Comparison of ENCODE assay signal across 10 cellular contexts in genomic region chr6:136607204-136607931, GRCh38. TPM values are rescaled to one million over a fixed set of nuclear protein-coding genes. Genes with fewer than 3 reads are reported as not detected.
DNase-seq lines count a peak whose midpoint lies in the region; ATAC-seq and TF ChIP-seq lines count a peak whose summit lies in the region.
"Had no signal": no experiment of that assay in that cellular context is flagged by ENCODE, and none has a peak within 500 bp of the region (broad histone marks: within the 10 kb centered on the region; RNA-seq: fewer than 3 reads in every experiment).

No MANE protein-coding gene starts in this region.

- H3K4me1 ChIP-seq in PC-3 (ENCODE audit: insufficient read depth, low read length), result peaks cover 43% of the 10 kb centered on the region

- H3K9me3 ChIP-seq in PC-3 (ENCODE audit: low read length), result no peaks in the 10 kb centered on the region

- intact Hi-C loops in PC-3 (cut with micrococcal nuclease), result no loop called here

- peak overlapping the region; percentile 60 for H3K4me2 ChIP-seq in PC-3 (ENCODE audit: low read length)

- H3K9me3 Mint-ChIP-seq in WTC11, result no peaks in the 10 kb centered on the region
- H3K9me3 Mint-ChIP-seq: activated naive CD4-positive, alpha-beta T cell treated with anti-CD3 and anti-CD28 coated beads, Interleukin-2, amount 50 U/mL, for 72 hours had no signal

- H3K4me3 Mint-ChIP-seq in WTC11, result no peak overlapping the region

- H3K9ac ChIP-seq in PC-3 (ENCODE audit: low read length), result peak overlapping the region; percentile 61

- no peak overlapping the region for H2AFZ ChIP-seq in PC-3 (ENCODE audit: low read length)

- TF ChIP-seq CTCF in LNCaP clone FGC (IDR thresholded peaks at IDR 0.05; ENCODE audit: control insufficient read depth, extremely low read depth, insufficient read depth), result no peak
- TF ChIP-seq CTCF in PC-3 (conservative IDR thresholded peaks at IDR 0.05; ENCODE audit: low read depth, low read length), result no peak
- no peak for TF ChIP-seq CTCF in fibroblast of villous mesenchyme (IDR thresholded peaks at IDR 0.05; ENCODE audit: insufficient read depth, low read depth, low read length)
- TF ChIP-seq CTCF in WTC11 (IDR thresholded peaks at IDR 0.05), result no peak

- no peaks in the 10 kb centered on the region for H4K20me1 ChIP-seq in PC-3 (ENCODE audit: low read length)

- peak; percentile 7 for DNase-seq in COLO668 (lab: John Stamatoyannopoulos, UW; ENCODE audit: unreplicated experiment)
- peak; percentile 91 for DNase-seq in LNCaP clone FGC (ENCODE audit: low read depth)
- peak; percentile 65 for DNase-seq in PC-3
- DNase-seq in fibroblast of villous mesenchyme (ENCODE audit: low read depth), result peak; percentile 73
- DNase-seq in NCI-H524 (lab: John Stamatoyannopoulos, UW), result no peak
- no peak for DNase-seq in stimulated activated CD8-positive, alpha-beta memory T cell treated with anti-CD3 and anti-CD28 coated beads, Interleukin-4, amount 100 ng/mL, for 48 hours
- no peak for DNase-seq in WTC11 (ENCODE audit: low spot score)
- DNase-seq in iPS-NIHi11 (ENCODE audit: low spot score), result no peak
- DNase-seq: NCI-H1092 had no signal

- BruUV-seq in PC-3 (replicated peaks; lab: Mats Ljungman, UMichigan), result no TSS peak

- H3K79me2 ChIP-seq in PC-3 (ENCODE audit: low read length), result no peaks in the 10 kb centered on the region

- peaks cover 39% of the 10 kb centered on the region for H3K4me1 Mint-ChIP-seq in WTC11

- H3F3A ChIP-seq in PC-3 (ENCODE audit: low read length, unreplicated experiment), result peaks cover 4% of the 10 kb centered on the region

- H3K36me3 ChIP-seq in PC-3 (ENCODE audit: low read depth, low read length), result no peaks in the 10 kb centered on the region

- H3K4me3 ChIP-seq in LNCaP clone FGC (ENCODE audit: low read depth, low read length) (no peak overlapping the region), PC-3 (ENCODE audit: low read length) (no peak overlapping the region), fibroblast of villous mesenchyme (ENCODE audit: low read depth, low read length) (no peak overlapping the region)

- H3K27ac Mint-ChIP-seq in WTC11, result no peak overlapping the region
- H3K27ac Mint-ChIP-seq: activated naive CD4-positive, alpha-beta T cell treated with anti-CD3 and anti-CD28 coated beads, Interleukin-2, amount 50 U/mL, for 72 hours had no signal

- no peaks in the 10 kb centered on the region for H3K9me2 ChIP-seq in PC-3 (replicated peaks; ENCODE audit: low read length)

- POLR2A ChIA-PET in PC-3 (lab: Charles Lee; ENCODE audit: unreplicated experiment) (no interaction called here), WTC11 (lab: Charles Lee) (no interaction called here)

- H3K27ac ChIP-seq in PC-3 (ENCODE audit: low read length), result peak overlapping the region; percentile 97

- ATAC-seq in PC-3 (peak; percentile 37), WTC11 (no peak)

- no peaks in the 10 kb centered on the region for H3K27me3 ChIP-seq in PC-3 (ENCODE audit: low read length)

- no peaks in the 10 kb centered on the region for H3K27me3 Mint-ChIP-seq in WTC11 (ENCODE audit: low read depth)

- CTCF ChIA-PET in PC-3 (lab: Charles Lee), result interaction anchor here (0.7 to 1.3 kb wide), 2 partner anchors 185 to 216 kb away, joined by 3 to 12 read pairs; partner anchors contain the start of gene MAP3K5
- CTCF ChIA-PET in WTC11 (lab: Charles Lee), result interaction anchor here (1.1 to 4.1 kb wide), 4 partner anchors 8 to 185 kb away, joined by 3 to 17 read pairs (median 4); partner anchors contain the start of gene MAP3K5

- H3K36me3 Mint-ChIP-seq in WTC11, result no peaks in the 10 kb centered on the region

TF ChIP-seq in WTC11, 78 proteins besides CTCF, POLR2A, EP300 and RAD21 (continues in another document):
- TF ChIP-seq, protein P1, sequence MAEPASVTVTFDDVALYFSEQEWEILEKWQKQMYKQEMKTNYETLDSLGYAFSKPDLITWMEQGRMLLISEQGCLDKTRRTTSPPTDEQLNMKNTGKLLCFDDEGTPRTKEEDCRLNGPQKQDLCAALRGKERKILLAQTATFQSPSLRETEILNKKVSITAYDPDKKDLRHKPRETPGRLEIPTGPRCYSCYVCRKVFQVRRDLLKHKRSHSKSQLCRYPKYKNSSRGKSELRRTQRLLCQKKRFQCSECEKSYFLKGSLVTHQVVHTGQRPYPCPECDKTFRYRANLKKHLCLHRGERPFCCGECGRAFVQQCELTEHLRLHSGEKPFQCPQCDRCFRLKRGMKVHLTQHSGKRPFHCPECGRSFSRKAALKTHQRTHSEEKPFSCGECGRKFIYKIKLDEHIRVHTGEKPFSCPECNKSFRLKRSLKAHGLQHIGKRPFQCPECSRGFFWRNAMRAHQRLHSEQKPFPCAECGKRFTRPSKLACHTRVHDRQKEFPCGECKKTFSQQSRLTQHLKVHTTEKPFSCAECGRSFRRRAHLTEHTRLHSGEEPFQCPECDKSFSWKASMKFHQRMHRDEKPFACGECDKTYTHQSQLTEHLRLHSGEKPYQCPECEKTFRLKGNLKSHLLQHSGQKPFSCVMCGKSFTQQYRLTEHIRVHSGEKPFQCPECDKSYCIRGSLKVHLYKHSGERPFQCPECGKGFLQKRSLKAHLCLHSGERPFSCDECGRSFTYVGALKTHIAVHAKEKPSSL (CRISPR knock-in tag; conservative IDR thresholded peaks at IDR 0.05), result no peak
- TF ChIP-seq IRF2 (CRISPR knock-in tag; IDR thresholded peaks at IDR 0.05; ENCODE audit: borderline replicate concordance, low read depth) (no peak), ZBTB21 (CRISPR knock-in tag; IDR thresholded peaks at IDR 0.05; ENCODE audit: borderline replicate concordance) (no peak), ZNF512 (CRISPR knock-in tag; IDR thresholded peaks at IDR 0.05; ENCODE audit: borderline replicate concordance) (no peak), ZNF232 (CRISPR knock-in tag; IDR thresholded peaks at IDR 0.05) (no peak), GABPB1 (CRISPR knock-in tag; IDR thresholded peaks at IDR 0.05) (no peak), USF2 (CRISPR knock-in tag; IDR thresholded peaks at IDR 0.05) (no peak), AR (CRISPR knock-in tag; IDR thresholded peaks at IDR 0.05) (no peak), PRRX2 (CRISPR knock-in tag; IDR thresholded peaks at IDR 0.05) (no peak), SMAD4 (CRISPR knock-in tag; IDR thresholded peaks at IDR 0.05) (no peak), RORB (CRISPR knock-in tag; IDR thresholded peaks at IDR 0.05) (no peak), SOX15 (CRISPR knock-in tag; IDR thresholded peaks at IDR 0.05) (no peak), ZNF317 (CRISPR knock-in tag; IDR thresholded peaks at IDR 0.05; ENCODE audit: borderline replicate concordance, low read depth) (no peak)
- TF ChIP-seq, protein P2, sequence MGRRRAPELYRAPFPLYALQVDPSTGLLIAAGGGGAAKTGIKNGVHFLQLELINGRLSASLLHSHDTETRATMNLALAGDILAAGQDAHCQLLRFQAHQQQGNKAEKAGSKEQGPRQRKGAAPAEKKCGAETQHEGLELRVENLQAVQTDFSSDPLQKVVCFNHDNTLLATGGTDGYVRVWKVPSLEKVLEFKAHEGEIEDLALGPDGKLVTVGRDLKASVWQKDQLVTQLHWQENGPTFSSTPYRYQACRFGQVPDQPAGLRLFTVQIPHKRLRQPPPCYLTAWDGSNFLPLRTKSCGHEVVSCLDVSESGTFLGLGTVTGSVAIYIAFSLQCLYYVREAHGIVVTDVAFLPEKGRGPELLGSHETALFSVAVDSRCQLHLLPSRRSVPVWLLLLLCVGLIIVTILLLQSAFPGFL (CRISPR knock-in tag; IDR thresholded peaks at IDR 0.05; ENCODE audit: borderline replicate concordance), result no peak

RNA-seq across cellular contexts. Expression of gene MAP7, which starts 57.1 kb away (rescaled TPM):
- total RNA-seq in PC-3 (2014; rRNA removed) (13.9 and 25.3 TPM in 2 replicates), fibroblast of villous mesenchyme (0.64 and 1.3 TPM in 2 replicates), WTC11 (2021) (56.6 to 60.5 TPM (median 59.1 TPM) in 3 replicates)

Comparison
In these comparisons a context has a peak if more than half of its experiments do, and no peak if none do; other contexts are left out.
1. DNase-seq: peak in COLO668 (single experiment), LNCaP clone FGC (single experiment), PC-3 (single experiment) and fibroblast of villous mesenchyme (single experiment); none in NCI-H524 (0 of 2), stimulated activated CD8-positive, alpha-beta memory T cell treated with anti-CD3 and anti-CD28 coated beads, Interleukin-4, amount 100 ng/mL, for 48 hours (single experiment), WTC11 (single experiment) and iPS-NIHi11 (single experiment).